In genomic region chr11:10998674-10999073, GRCh38 we compare ENCODE assay signal across 21 cellular contexts.
"Had no signal": no experiment of that assay in that cellular context is flagged by ENCODE, and none has a peak within 500 bp of the region (broad histone marks: within the 10 kb centered on the region; RNA-seq: fewer than 3 reads in every experiment).

No MANE protein-coding gene starts in this region.

- H3K4me2 ChIP-seq: hepatocyte had no signal

- DNase-seq: cerebellar nuclear complex; cortex of kidney; effector memory CD8-positive, alpha-beta T cell; foreskin keratinocyte; heart left ventricle; left cardiac atrium; left lung; naive thymus-derived CD8-positive, alpha-beta T cell; nephron progenitor cell; occipital lobe; stimulated activated CD4-positive, alpha-beta T cell treated with anti-CD3 and anti-CD28 coated beads, Interleukin-2, amount 100 ng/mL, for 24 hours; stimulated activated CD4-positive, alpha-beta T cell treated with anti-CD3 and anti-CD28 coated beads, Interleukin-4, amount 100 ng/mL, for 24 hours; stimulated activated naive CD4-positive, alpha-beta T cell treated with Interleukin-2 at 50 U/mL for 16 hours; stomach; tibial artery had no signal

- H3K4me3 ChIP-seq: gastroesophageal sphincter, heart left ventricle, hepatocyte, left lung, stomach, tibial artery had no signal

- H3K4me1 ChIP-seq: heart left ventricle, left lung, tibial artery had no signal

- H3K36me3 ChIP-seq: gastroesophageal sphincter, heart left ventricle, left lung, stomach, tibial artery had no signal

- H2AFZ ChIP-seq: hepatocyte, parathyroid adenoma had no signal

- H3K27me3 ChIP-seq: hepatocyte had no signal

- FAIRE-seq: endometrium had no signal

- ATAC-seq: effector memory CD8-positive, alpha-beta T cell; foreskin keratinocyte; gastroesophageal sphincter; heart left ventricle; left cardiac atrium; left lung; naive thymus-derived CD8-positive, alpha-beta T cell; sciatic nerve; stimulated activated effector memory CD8-positive, alpha-beta T cell treated with anti-CD3 and anti-CD28 coated beads, Interleukin-12 subunit alpha, Interleukin-12 subunit beta, amount 100 ng/mL, for 72 hours had no signal

- H3K79me2 ChIP-seq: hepatocyte, parathyroid adenoma had no signal

- H3K27ac ChIP-seq: foreskin keratinocyte, gastroesophageal sphincter, heart left ventricle, hepatocyte, left lung, parathyroid adenoma, stomach, tibial artery had no signal

- H3K9ac ChIP-seq: parathyroid adenoma had no signal

- H3K9me3 ChIP-seq: gastroesophageal sphincter, left lung, stomach, tibial artery had no signal
